35 cellular contexts compared by ENCODE assay signal in the genomic region with DNA sequence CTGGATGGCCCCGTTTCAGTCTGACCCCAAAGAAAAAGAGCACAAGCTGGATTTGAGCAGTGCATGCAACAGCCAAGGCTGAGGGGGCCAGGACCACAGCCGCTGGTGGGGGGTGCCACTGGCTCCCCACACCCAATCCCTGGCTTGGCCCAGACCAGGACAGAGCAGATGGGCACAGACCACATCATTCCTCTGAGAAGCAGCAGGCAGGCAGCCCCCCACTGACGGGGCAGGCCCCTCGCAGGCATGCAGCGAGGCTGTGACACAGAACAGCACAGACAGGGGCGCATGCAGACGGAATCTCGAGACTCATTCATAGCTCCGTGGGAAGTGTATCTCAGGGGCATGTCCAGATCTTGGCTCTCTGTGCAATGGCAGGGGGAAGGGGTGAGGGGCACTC.
"Had no signal": no experiment of that assay in that cellular context is flagged by ENCODE, and none has a peak within 500 bp of the region (broad histone marks: within the 10 kb centered on the region; RNA-seq: fewer than 3 reads in every experiment).

No MANE protein-coding gene starts in this region.

- ATAC-seq: activated naive CD4-positive, alpha-beta T cell treated with anti-CD3 and anti-CD28 coated beads, Interleukin-2, amount 50 U/mL, for 72 hours; activated naive CD8-positive, alpha-beta T cell treated with anti-CD3 and anti-CD28 coated beads, Interleukin-2, amount 50 U/mL, for 24 hours; activated T-cell treated with anti-CD3 and anti-CD28 coated beads, Interleukin-2, amount 50 U/mL, for 4 hours; activated T-cell treated with anti-CD3 and anti-CD28 coated beads, Interleukin-2, amount 50 U/mL, for 72 hours; activated T-helper 17 cell treated with anti-CD3 and anti-CD28 coated beads, Interleukin-2, amount 50 U/mL, for 72 hours; body of pancreas had no signal

- H3K27ac ChIP-seq: adrenal gland, ascending aorta, body of pancreas, brain microvascular endothelial cell, breast epithelium, cardiac muscle cell had no signal

- H3K9me3 ChIP-seq: adrenal gland, ascending aorta, body of pancreas had no signal

- H3K4me3 ChIP-seq: adrenal gland, ascending aorta, body of pancreas, breast epithelium, cardiac muscle cell had no signal

- H3K36me3 ChIP-seq: adrenal gland, ascending aorta, brain microvascular endothelial cell, breast epithelium, cardiac muscle cell had no signal

- DNase-seq: activated effector memory CD4-positive, alpha-beta T cell treated with anti-CD3 and anti-CD28 coated beads, Interleukin-2, amount 50 U/mL, for 16 hours; activated effector memory CD4-positive, alpha-beta T cell treated with Interleukin-2 at 50 U/mL for 16 hours; activated gamma-delta T cell; activated gamma-delta T cell treated with Interleukin-2 at 50 U/mL for 16 hours; activated naive CD4-positive, alpha-beta T cell; activated naive CD4-positive, alpha-beta T cell treated with anti-CD3 and anti-CD28 coated beads for 36 hours; activated naive CD4-positive, alpha-beta T cell treated with anti-CD3 and anti-CD28 coated beads, Interleukin-2, amount 10 ng/mL, durations not matched to agents 7 days and 5 days; activated naive CD4-positive, alpha-beta T cell treated with anti-CD3 and anti-CD28 coated beads, Interleukin-2, amount 50 U/mL, for 16 hours; activated naive CD4-positive, alpha-beta T cell treated with Interleukin-2 at 50 U/mL for 16 hours; activated naive CD8-positive, alpha-beta T cell treated with anti-CD3 and anti-CD28 coated beads for 36 hours; activated naive CD8-positive, alpha-beta T cell treated with anti-CD3 and anti-CD28 coated beads, Interleukin-2, amount 10 ng/mL, durations not matched to agents 7 days and 5 days; activated naive CD8-positive, alpha-beta T cell treated with anti-CD3 and anti-CD28 coated beads, Interleukin-2, amount 50 U/mL, for 24 hours; activated T-cell treated with anti-CD3 and anti-CD28 coated beads for 4 hours; activated T-cell treated with anti-CD3 and anti-CD28 coated beads, Interleukin-2, amount 50 U/mL, for 1 hour; activated T-cell treated with anti-CD3 and anti-CD28 coated beads, Interleukin-2, amount 50 U/mL, for 24 hours; activated T-cell treated with anti-CD3 and anti-CD28 coated beads, Interleukin-2, amount 50 U/mL, for 4 hours; activated T-cell treated with anti-CD3 and anti-CD28 coated beads, Interleukin-2, amount 50 U/mL, for 48 hours; activated T-cell treated with anti-CD3 and anti-CD28 coated beads, Interleukin-2, amount 50 U/mL, for 72 hours; adrenal gland; amniotic stem cell; amygdala; anterior cingulate cortex; aorta; body of pancreas; brain microvascular endothelial cell; caudate nucleus; central memory CD4-positive, alpha-beta T cell; cerebellar nuclear complex had no signal

- H3K27me3 ChIP-seq: ascending aorta, brain microvascular endothelial cell, cardiac muscle cell had no signal

- FAIRE-seq: astrocyte, bronchial epithelial cell had no signal

- H3K4me1 ChIP-seq: adrenal gland, ascending aorta, body of pancreas, breast epithelium had no signal
